Comparison of ENCODE assay signal across 2 cellular contexts in genomic region chr1:7284839-7285435, GRCh38.
TF ChIP-seq lines count a peak whose summit lies in the region.

No MANE protein-coding gene starts in this region.

TF ChIP-seq in H1, 55 proteins besides CTCF, POLR2A, EP300 and RAD21:
- TF ChIP-seq KDM5A (IDR thresholded peaks at IDR 0.05; ENCODE audit: low read length) (no peak), KDM4A (IDR thresholded peaks at IDR 0.05; ENCODE audit: low read depth, low read length, severe bottlenecking) (no peak), BCL11A (IDR thresholded peaks at IDR 0.05; ENCODE audit: low read depth in 2 of 2, low read length in 2 of 2) (no peak), POLR2AphosphoS5 (IDR thresholded peaks at IDR 0.05; ENCODE audit: low read depth, low read length) (no peak), E2F6 (IDR thresholded peaks at IDR 0.05) (no peak), BACH1 (IDR thresholded peaks at IDR 0.05; ENCODE audit: low read length) (no peak), SIN3A (conservative IDR thresholded peaks at IDR 0.05 in 1 of 2, IDR thresholded peaks at IDR 0.05 in 1 of 2; ENCODE audit: low read depth in 1 of 2, low read length in 2 of 2) (no peak), TAF1 (IDR thresholded peaks at IDR 0.05; ENCODE audit: low read depth, low read length) (no peak), ATF2 (IDR thresholded peaks at IDR 0.05; ENCODE audit: low read length) (no peak), CREB1 (IDR thresholded peaks at IDR 0.05) (no peak), SRF (IDR thresholded peaks at IDR 0.05; ENCODE audit: low read depth, low read length) (no peak), GTF2F1 (IDR thresholded peaks at IDR 0.05; ENCODE audit: borderline replicate concordance, low read depth, low read length) (no peak), MAFK (IDR thresholded peaks at IDR 0.05; ENCODE audit: low read depth, low read length) (no peak), SP1 (IDR thresholded peaks at IDR 0.05; ENCODE audit: low read depth, low read length) (no peak)
TF ChIP-seq in H1: peak in this region for 0.

TF ChIP-seq in HepG2, 621 proteins besides CTCF, POLR2A, EP300 and RAD21:
- TF ChIP-seq ZNF570 (CRISPR knock-in tag; IDR thresholded peaks at IDR 0.05; ENCODE audit: borderline replicate concordance) = no peak
- TF ChIP-seq ZNF556 (CRISPR knock-in tag; IDR thresholded peaks at IDR 0.05; ENCODE audit: borderline replicate concordance) = no peak
- no peak for TF ChIP-seq AHR (CRISPR knock-in tag; IDR thresholded peaks at IDR 0.05)
- TF ChIP-seq TBL1XR1 (IDR thresholded peaks at IDR 0.05; ENCODE audit: borderline replicate concordance, low read length, partially characterized antibody) = no peak
- TF ChIP-seq ZNF597 (CRISPR knock-in tag; IDR thresholded peaks at IDR 0.05) = no peak
- no peak for TF ChIP-seq ZNF788 (CRISPR knock-in tag; IDR thresholded peaks at IDR 0.05; ENCODE audit: borderline replicate concordance)
